Comparison of ENCODE assay signal across 24 cellular contexts in the genomic region with DNA sequence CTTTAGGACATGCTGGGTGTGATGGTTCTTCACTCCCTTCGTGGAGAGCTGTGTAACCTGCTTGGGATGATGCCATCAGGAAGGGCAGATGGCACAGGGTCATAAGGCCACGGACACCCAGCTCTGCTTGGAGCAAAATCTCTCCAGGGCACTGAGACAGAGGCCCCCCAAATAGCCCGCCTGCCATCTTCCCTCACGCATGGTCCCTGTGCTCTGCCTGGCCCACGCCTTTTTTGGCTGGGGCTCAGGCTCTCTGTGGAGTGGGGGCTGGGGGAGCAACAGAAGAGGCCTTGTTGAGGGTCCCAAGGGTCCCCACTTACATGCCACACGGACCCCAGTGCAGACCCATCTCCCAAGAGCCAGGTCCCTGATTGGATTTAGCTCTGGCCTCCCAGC.
A peak's percentile ranks its signal among the peaks of the same experiment; 100 is the strongest.
DNase-seq lines count a peak whose midpoint lies in the region; ATAC-seq and TF ChIP-seq lines count a peak whose summit lies in the region.
"Had no signal": no experiment of that assay in that cellular context is flagged by ENCODE, and none has a peak within 500 bp of the region (broad histone marks: within the 10 kb centered on the region; RNA-seq: fewer than 3 reads in every experiment).

No MANE protein-coding gene starts in this region.

- no peak overlapping the region for H3K18ac ChIP-seq in IMR-90 (ENCODE audit: low read depth, low read length)

- H4K8ac ChIP-seq in IMR-90 (ENCODE audit: low read depth in 2 of 2, low read length in 2 of 2): no peak overlapping the region

- peaks cover 5% of the 10 kb centered on the region for H3K27me3 Mint-ChIP-seq in type B pancreatic cell
- H3K27me3 Mint-ChIP-seq: CD8-positive, alpha-beta memory T cell had no signal

- no peak for TF ChIP-seq RAD21 in IMR-90 (IDR thresholded peaks at IDR 0.05; ENCODE audit: low read length)

- dilution Hi-C loops in IMR-90 (cut with HindIII; ENCODE audit: low sequenced_read_pairs, unreplicated experiment): no loop called here

- no peaks in the 10 kb centered on the region for H3K79me1 ChIP-seq in IMR-90 (ENCODE audit: low read depth in 1 of 2, low read length in 2 of 2)

- no peak overlapping the region for H4K91ac ChIP-seq in IMR-90 (ENCODE audit: insufficient read depth, low read depth, low read length)

- ATAC-seq in IMR-90 (ENCODE audit: low read depth) (no peak), HG02623 (IDR thresholded peaks at IDR 0.05; ENCODE audit: unreplicated experiment) (no peak), HG03280 (IDR thresholded peaks at IDR 0.05; ENCODE audit: unreplicated experiment) (no peak)

- no peaks in the 10 kb centered on the region for H3K9me3 Mint-ChIP-seq in type B pancreatic cell
- H3K9me3 Mint-ChIP-seq: CD8-positive, alpha-beta memory T cell had no signal

- POLR2A ChIA-PET in IMR-90 (lab: Charles Lee; ENCODE audit: unreplicated experiment): no interaction called here

- H2BK120ac ChIP-seq in IMR-90 (ENCODE audit: low read depth, low read length): no peak overlapping the region

- DNase-seq in IMR-90: no peak
- DNase-seq in islet precursor cell: peak; percentile 37
- DNase-seq in spleen: peak; percentile 50
- DNase-seq in type B pancreatic cell (ENCODE audit: extremely low spot score, unreplicated experiment): no peak
- DNase-seq: ACHN; C1 segment of cervical spinal cord; CD8-positive, alpha-beta memory T cell; DMS53; GDM1; GOT3; HCEC 1CT; KG1; NCI-H1092 treated with DMSO at 0.1 percent for 48 hours; NCI-H1436 treated with DMSO at 0.1 percent for 48 hours; NCI-H2029; NCI-H2171; NCI-H345; NCI-H524; NCI-H774; NK-92 treated with Interleukin-12 subunit alpha and Interleukin-12 subunit beta, amount 100 ng/mL, for 24 hours had no signal

- H3K27me3 ChIP-seq in BLaER1: no peaks in the 10 kb centered on the region
- H3K27me3 ChIP-seq in IMR-90 (ENCODE audit: control insufficient read depth, insufficient read depth, low read length): no peaks in the 10 kb centered on the region
- H3K27me3 ChIP-seq in spleen (replicated peaks in 1 of 7): no peaks in the 10 kb centered on the region

- H3K27ac ChIP-seq in BLaER1 (peak overlapping the region; percentile 58), IMR-90 (ENCODE audit: insufficient read depth, low read length) (no peak overlapping the region), spleen (no peak overlapping the region)
- H3K27ac ChIP-seq: RWPE1 had no signal

- H3K9me1 ChIP-seq in IMR-90 (ENCODE audit: insufficient read depth, low read length): no peaks in the 10 kb centered on the region

- CTCF ChIA-PET in IMR-90 (lab: Yijun Ruan, JAX): no interaction called here

- peaks cover 5% of the 10 kb centered on the region for H3K4me1 Mint-ChIP-seq in type B pancreatic cell (ENCODE audit: unreplicated experiment)
- H3K4me1 Mint-ChIP-seq: CD8-positive, alpha-beta memory T cell had no signal

- H4K5ac ChIP-seq in IMR-90 (ENCODE audit: low read depth, low read length): no peak overlapping the region

- peaks cover 75% of the 10 kb centered on the region for H3K4me1 ChIP-seq in BLaER1
- H3K4me1 ChIP-seq in IMR-90 (ENCODE audit: control insufficient read depth, insufficient read depth, low read length): no peaks in the 10 kb centered on the region
- H3K4me1 ChIP-seq in spleen: no peaks in the 10 kb centered on the region

- H3K9ac ChIP-seq in BLaER1 (no peak overlapping the region), IMR-90 (ENCODE audit: low read depth, low read length) (no peak overlapping the region)

- H3K4me3 Mint-ChIP-seq in type B pancreatic cell: no peak overlapping the region

- no peak overlapping the region for H3K4ac ChIP-seq in IMR-90 (ENCODE audit: low read depth, low read length)

- intact Hi-C loops in IMR-90 (cut with micrococcal nuclease): no loop called here
- intact Hi-C loops in spleen (cut with DNase I; ENCODE audit: low total_unique reads): no loop called here

- BruUV-seq in IMR-90 (replicated peaks; lab: Mats Ljungman, UMichigan): no TSS peak

- H4K20me1 ChIP-seq in BLaER1 (no peaks in the 10 kb centered on the region), IMR-90 (ENCODE audit: insufficient read depth, low read length) (no peaks in the 10 kb centered on the region)

- H2BK15ac ChIP-seq in IMR-90 (ENCODE audit: low read depth, low read length): no peak overlapping the region

- no CpG with 5 or more reads among the region's 6 CpGs for WGBS in IMR-90 (ENCODE audit: extremely low coverage in 2 of 2, insufficient read length in 1 of 2), 2 experiments
- 70 to 87% (median 75%) methylated on average over 4 to 6 of the region's 6 CpGs for WGBS in spleen, 5 donors

- no peak overlapping the region for H3K56ac ChIP-seq in IMR-90 (ENCODE audit: extremely low read depth, insufficient read depth, low read length)

- in situ Hi-C loops in IMR-90 (cut with MboI; ENCODE audit: low sequenced_read_pairs): no loop called here

- no peak overlapping the region for H2AK9ac ChIP-seq in IMR-90 (replicated peaks; ENCODE audit: low read depth, low read length, poor library complexity)

- H2BK5ac ChIP-seq in IMR-90 (ENCODE audit: low read depth, low read length, poor library complexity, severe bottlenecking): no peak overlapping the region

- no peak for TF ChIP-seq CTCF in IMR-90 (conservative IDR thresholded peaks at IDR 0.05; ENCODE audit: low read depth, low read length)
- no peak for TF ChIP-seq CTCF in spleen (IDR thresholded peaks at IDR 0.05 in 8 of 11, conservative IDR thresholded peaks at IDR 0.05 in 3 of 11)
- no peak for TF ChIP-seq CTCF in type B pancreatic cell (conservative IDR thresholded peaks at IDR 0.05)

- no peaks in the 10 kb centered on the region for H3K36me3 Mint-ChIP-seq in type B pancreatic cell
- H3K36me3 Mint-ChIP-seq: CD8-positive, alpha-beta memory T cell had no signal

- no peak overlapping the region for H3K23ac ChIP-seq in IMR-90 (ENCODE audit: low read depth, low read length)

- peak overlapping the region; percentile 71 for H3K4me2 ChIP-seq in BLaER1
- no peak overlapping the region for H3K4me2 ChIP-seq in IMR-90 (ENCODE audit: low read depth, low read length)

- H2AFZ ChIP-seq in IMR-90 (replicated peaks; ENCODE audit: low read length, poor library complexity): peak overlapping the region; percentile 43

- H2AK5ac ChIP-seq in IMR-90 (ENCODE audit: low read depth, low read length): no peak overlapping the region

- no peak overlapping the region for H2BK20ac ChIP-seq in IMR-90 (ENCODE audit: low read depth, low read length)

- TF ChIP-seq POLR2A in IMR-90 (IDR thresholded peaks at IDR 0.05; ENCODE audit: low read depth, low read length) (no peak), spleen (IDR thresholded peaks at IDR 0.05) (no peak)

- H3K36me3 ChIP-seq in BLaER1 (no peaks in the 10 kb centered on the region), IMR-90 (ENCODE audit: control insufficient read depth, insufficient read depth, low read length) (no peaks in the 10 kb centered on the region), spleen (no peaks in the 10 kb centered on the region)

- no peak overlapping the region for H3K27ac Mint-ChIP-seq in type B pancreatic cell
- H3K27ac Mint-ChIP-seq: CD8-positive, alpha-beta memory T cell had no signal

- H3K4me3 ChIP-seq in BLaER1 (no peak overlapping the region), IMR-90 (ENCODE audit: insufficient read depth, low read depth, low read length) (no peak overlapping the region), spleen (no peak overlapping the region)

- H3K14ac ChIP-seq in IMR-90 (replicated peaks; ENCODE audit: low read depth, low read length): no peak overlapping the region

- H3K9me3 ChIP-seq in BLaER1 (no peaks in the 10 kb centered on the region), IMR-90 (ENCODE audit: control insufficient read depth, insufficient read depth, low read length) (no peaks in the 10 kb centered on the region), spleen (no peaks in the 10 kb centered on the region)

TF ChIP-seq in IMR-90, 13 proteins besides CTCF, POLR2A, EP300 and RAD21:
- TF ChIP-seq BHLHE40 (IDR thresholded peaks at IDR 0.05; ENCODE audit: low read depth, low read length) (no peak), CEBPB (IDR thresholded peaks at IDR 0.05; ENCODE audit: low read depth, low read length) (no peak), RFX5 (IDR thresholded peaks at IDR 0.05; ENCODE audit: low read depth, low read length) (no peak), MAZ (IDR thresholded peaks at IDR 0.05; ENCODE audit: borderline replicate concordance, low read depth, low read length) (no peak), SMC3 (IDR thresholded peaks at IDR 0.05; ENCODE audit: low read depth, low read length) (no peak), USF2 (IDR thresholded peaks at IDR 0.05; ENCODE audit: low read depth, low read length) (no peak), MXI1 (IDR thresholded peaks at IDR 0.05; ENCODE audit: borderline replicate concordance, low read depth, low read length) (no peak), FOS (IDR thresholded peaks at IDR 0.05; ENCODE audit: low read depth, low read length) (no peak), MAFK (IDR thresholded peaks at IDR 0.05; ENCODE audit: low read depth, low read length) (no peak)
TF ChIP-seq in IMR-90: peak in this region for 0.

Comparison
In these comparisons a context has a peak if more than half of its experiments do, and no peak if none do; other contexts are left out.
1. DNase-seq: peak in islet precursor cell (single experiment) and spleen (single experiment); none in IMR-90 (single experiment) and type B pancreatic cell (single experiment).